Comparison of ENCODE assay signal across 17 cellular contexts in genomic region chr6:2800552-2801316, GRCh38.
"Had no signal": no experiment of that assay in that cellular context is flagged by ENCODE, and none has a peak within 500 bp of the region (broad histone marks: within the 10 kb centered on the region; RNA-seq: fewer than 3 reads in every experiment).

No MANE protein-coding gene starts in this region.

- H3K9me3 Mint-ChIP-seq: activated naive CD4-positive, alpha-beta T cell treated with anti-CD3 and anti-CD28 coated beads, Interleukin-2, amount 10 ng/mL, durations not matched to agents 7 days and 5 days; activated T-helper 17 cell treated with anti-CD3 and anti-CD28 coated beads, Interleukin-2, amount 50 U/mL, for 72 hours; endodermal cell; nephron had no signal

- H3K36me3 ChIP-seq: heart right ventricle, thoracic aorta had no signal

- H3K9me3 ChIP-seq: gastroesophageal sphincter, heart right ventricle, thoracic aorta had no signal

- H3K36me3 Mint-ChIP-seq: activated naive CD4-positive, alpha-beta T cell treated with anti-CD3 and anti-CD28 coated beads, Interleukin-2, amount 10 ng/mL, durations not matched to agents 7 days and 5 days had no signal

- H3K27me3 Mint-ChIP-seq: activated CD4-positive, alpha-beta T cell treated with anti-CD3 and anti-CD28 coated beads, Interleukin-2, amount 10 ng/mL, durations not matched to agents 7 days and 5 days; activated naive CD4-positive, alpha-beta T cell treated with anti-CD3 and anti-CD28 coated beads, Interleukin-2, amount 10 ng/mL, durations not matched to agents 7 days and 5 days; activated T-helper 17 cell treated with anti-CD3 and anti-CD28 coated beads, Interleukin-2, amount 50 U/mL, for 72 hours; T-helper 17 cell had no signal

- H3K4me3 ChIP-seq: dorsolateral prefrontal cortex, gastroesophageal sphincter, heart right ventricle, skin epidermis, thoracic aorta had no signal

- ATAC-seq: gastroesophageal sphincter, left lobe of liver, T-helper 17 cell had no signal

- H3K4me3 Mint-ChIP-seq: activated CD4-positive, alpha-beta T cell treated with anti-CD3 and anti-CD28 coated beads, Interleukin-2, amount 10 ng/mL, durations not matched to agents 7 days and 5 days; activated naive CD4-positive, alpha-beta T cell treated with anti-CD3 and anti-CD28 coated beads, Interleukin-2, amount 10 ng/mL, durations not matched to agents 7 days and 5 days; activated T-helper 17 cell treated with anti-CD3 and anti-CD28 coated beads, Interleukin-2, amount 50 U/mL, for 72 hours; endodermal cell; nephron; T-helper 17 cell had no signal

- H3K27ac Mint-ChIP-seq: activated CD4-positive, alpha-beta T cell treated with anti-CD3 and anti-CD28 coated beads, Interleukin-2, amount 10 ng/mL, durations not matched to agents 7 days and 5 days; activated naive CD4-positive, alpha-beta T cell treated with anti-CD3 and anti-CD28 coated beads, Interleukin-2, amount 10 ng/mL, durations not matched to agents 7 days and 5 days; endodermal cell; nephron; T-helper 17 cell had no signal

- H3K27me3 ChIP-seq: dorsolateral prefrontal cortex, gastroesophageal sphincter, heart right ventricle had no signal

- H3K4me1 Mint-ChIP-seq: endodermal cell had no signal

- H3K27ac ChIP-seq: dorsolateral prefrontal cortex, gastroesophageal sphincter, parathyroid adenoma, skin epidermis, thoracic aorta had no signal

- DNase-seq: activated CD4-positive, alpha-beta T cell treated with anti-CD3 and anti-CD28 coated beads, Interleukin-2, amount 10 ng/mL, durations not matched to agents 7 days and 5 days; activated CD8-positive, alpha-beta memory T cell treated with anti-CD3 and anti-CD28 coated beads for 24 hours; activated naive CD4-positive, alpha-beta T cell treated with anti-CD3 and anti-CD28 coated beads, Interleukin-2, amount 10 ng/mL, durations not matched to agents 7 days and 5 days; dorsolateral prefrontal cortex; endodermal cell; heart right ventricle; retina; stimulated activated CD4-positive, alpha-beta T cell treated with anti-CD3 and anti-CD28 coated beads, Interleukin-4, amount 100 ng/mL, for 4 hours; stimulated activated CD8-positive, alpha-beta memory T cell treated with anti-CD3 and anti-CD28 coated beads, Interleukin-4, amount 100 ng/mL, for 48 hours; T-helper 17 cell had no signal
